In genomic region chr17:82219753-82220709, GRCh38 we compare ENCODE assay signal across 24 cellular contexts.
"Had no signal": no experiment of that assay in that cellular context is flagged by ENCODE, and none has a peak within 500 bp of the region (broad histone marks: within the 10 kb centered on the region; RNA-seq: fewer than 3 reads in every experiment).

No MANE protein-coding gene starts in this region.

- DNase-seq: cortex of kidney; effector memory CD4-positive, alpha-beta T cell; gastrocnemius medialis; heart right ventricle; hypothalamus; left ventricle myocardium inferior; lower lobe of right lung; midbrain; psoas muscle; retina; stimulated activated CD4-positive, alpha-beta T cell treated with anti-CD3 and anti-CD28 coated beads, Interleukin-15, amount 100 ng/mL, for 24 hours; stimulated activated CD4-positive, alpha-beta T cell treated with anti-CD3 and anti-CD28 coated beads, Interleukin-1b, Interleukin-23, amount 100 ng/mL, for 48 hours; stimulated activated CD4-positive, alpha-beta T cell treated with anti-CD3 and anti-CD28 coated beads, Interleukin-4, amount 100 ng/mL, for 24 hours; testis had no signal

- H3K9me3 Mint-ChIP-seq: memory B cell; natural killer cell treated with Interleukin-12 subunit alpha and Interleukin-12 subunit beta and Interleukin-15 and Interleukin-18, amount 100 ng/mL, for 72 hours; stimulated activated memory B cell treated with anti-CD40 and anti-IgM and Interleukin-4, amounts not matched to agents 10 μg/mL and 1 μg/mL and 100 μg/mL, for 72 hours; stimulated activated naive CD8-positive, alpha-beta T cell treated with anti-CD3 and anti-CD28 coated beads, Interleukin-15, Interleukin-2, amounts not matched to agents 100 ng/mL and 50 ng/mL, for 24 hours had no signal

- H3K4me1 ChIP-seq: neural progenitor cell had no signal

- H3K27me3 ChIP-seq: esophagus muscularis mucosa, gastrocnemius medialis, heart right ventricle, spleen, testis, tibial nerve had no signal

- H3K27me3 Mint-ChIP-seq: memory B cell; natural killer cell treated with Interleukin-12 subunit alpha and Interleukin-12 subunit beta and Interleukin-15 and Interleukin-18, amount 100 ng/mL, for 72 hours; stimulated activated memory B cell treated with anti-CD40 and anti-IgM and Interleukin-4, amounts not matched to agents 10 μg/mL and 1 μg/mL and 100 μg/mL, for 72 hours; stimulated activated naive CD8-positive, alpha-beta T cell treated with anti-CD3 and anti-CD28 coated beads, Interleukin-15, Interleukin-2, amounts not matched to agents 100 ng/mL and 50 ng/mL, for 24 hours had no signal

- H3K4me3 ChIP-seq: esophagus muscularis mucosa, gastrocnemius medialis, heart right ventricle, left ventricle myocardium inferior, lower lobe of right lung, neural progenitor cell, psoas muscle, testis, tibial nerve had no signal

- H3K36me3 Mint-ChIP-seq: memory B cell; natural killer cell treated with Interleukin-12 subunit alpha and Interleukin-12 subunit beta and Interleukin-15 and Interleukin-18, amount 100 ng/mL, for 72 hours; neural progenitor cell; stimulated activated memory B cell treated with anti-CD40 and anti-IgM and Interleukin-4, amounts not matched to agents 10 μg/mL and 1 μg/mL and 100 μg/mL, for 72 hours had no signal

- H3K27ac Mint-ChIP-seq: memory B cell; neural progenitor cell; stimulated activated naive CD8-positive, alpha-beta T cell treated with anti-CD3 and anti-CD28 coated beads, Interleukin-15, Interleukin-2, amounts not matched to agents 100 ng/mL and 50 ng/mL, for 24 hours had no signal

- H3K4me3 Mint-ChIP-seq: memory B cell; natural killer cell treated with Interleukin-12 subunit alpha and Interleukin-12 subunit beta and Interleukin-15 and Interleukin-18, amount 100 ng/mL, for 72 hours; neural progenitor cell; stimulated activated memory B cell treated with anti-CD40 and anti-IgM and Interleukin-4, amounts not matched to agents 10 μg/mL and 1 μg/mL and 100 μg/mL, for 72 hours; stimulated activated naive CD8-positive, alpha-beta T cell treated with anti-CD3 and anti-CD28 coated beads, Interleukin-15, Interleukin-2, amounts not matched to agents 100 ng/mL and 50 ng/mL, for 24 hours had no signal

- H3K4me2 ChIP-seq: neural progenitor cell had no signal

- H3K27ac ChIP-seq: epithelial cell of prostate, esophagus muscularis mucosa, gastrocnemius medialis, left ventricle myocardium inferior, lower lobe of right lung, neural progenitor cell, psoas muscle, testis, tibial nerve had no signal

- H3K9me3 ChIP-seq: esophagus muscularis mucosa, gastrocnemius medialis, heart right ventricle, left ventricle myocardium inferior, lower lobe of right lung, psoas muscle, spleen, testis, tibial nerve had no signal

- H2AFZ ChIP-seq: neural progenitor cell had no signal

- H3K36me3 ChIP-seq: esophagus muscularis mucosa, gastrocnemius medialis, heart right ventricle, left ventricle myocardium inferior, lower lobe of right lung, neural progenitor cell, spleen, tibial nerve had no signal

- ATAC-seq: gastrocnemius medialis; lower lobe of right lung; natural killer cell treated with Interleukin-12 subunit alpha and Interleukin-12 subunit beta and Interleukin-15 and Interleukin-18, amount 100 ng/mL, for 72 hours; psoas muscle; sciatic nerve; stimulated activated memory B cell treated with anti-CD40 and anti-IgM and Interleukin-4, amounts not matched to agents 10 μg/mL and 1 μg/mL and 100 μg/mL, for 72 hours had no signal
